Comparison of ENCODE assay signal across 23 cellular contexts in the genomic region with DNA sequence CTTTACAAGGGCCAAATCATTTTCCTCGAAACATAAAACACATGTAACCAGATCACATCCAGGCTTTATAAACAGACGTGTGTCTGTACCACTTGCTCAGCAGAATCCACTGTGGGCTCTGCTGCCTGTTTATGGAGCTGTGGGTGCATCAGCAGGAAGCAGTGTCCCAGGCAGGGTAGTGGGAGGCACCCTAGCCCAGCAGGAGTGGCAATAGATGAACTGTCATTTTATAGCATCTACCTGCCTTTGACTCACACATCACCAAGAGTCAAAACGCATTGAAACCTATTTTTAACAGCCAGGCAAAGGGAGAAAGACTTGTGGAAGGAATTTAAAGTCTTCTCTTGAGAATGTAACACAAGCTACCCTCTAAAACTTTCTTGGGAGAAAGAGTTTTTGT.
"Had no signal": no experiment of that assay in that cellular context is flagged by ENCODE, and none has a peak within 500 bp of the region (broad histone marks: within the 10 kb centered on the region; RNA-seq: fewer than 3 reads in every experiment).

No MANE protein-coding gene starts in this region.

- H3K4me3 ChIP-seq: esophagus muscularis mucosa, gastroesophageal sphincter, ovary, right atrium auricular region, sigmoid colon, skin epidermis, suprapubic skin, thyroid gland, upper lobe of left lung, vagina had no signal

- H3K4me1 ChIP-seq: esophagus muscularis mucosa, gastroesophageal sphincter, right atrium auricular region, sigmoid colon, suprapubic skin, thyroid gland, upper lobe of left lung, vagina had no signal

- H3K27me3 Mint-ChIP-seq: central memory CD8-positive, alpha-beta T cell; dendritic cell treated with granulocyte-macrophage colony-stimulating factor and Interleukin-4, amounts not matched to agents 40 ng/mL and 50 ng/mL, for 4 days; effector memory CD8-positive, alpha-beta T cell had no signal

- H3K9me3 ChIP-seq: esophagus muscularis mucosa, neutrophil, ovary, right atrium auricular region, sigmoid colon, suprapubic skin, thyroid gland, upper lobe of left lung, vagina had no signal

- H3K27me3 ChIP-seq: esophagus muscularis mucosa, gastroesophageal sphincter, neutrophil, ovary, right atrium auricular region, sigmoid colon, suprapubic skin, thyroid gland, upper lobe of left lung, vagina had no signal

- H3K27ac Mint-ChIP-seq: dendritic cell treated with granulocyte-macrophage colony-stimulating factor and Interleukin-4, amounts not matched to agents 40 ng/mL and 50 ng/mL, for 4 days; effector memory CD8-positive, alpha-beta T cell; immature natural killer cell; naive thymus-derived CD4-positive, alpha-beta T cell had no signal

- H3K36me3 ChIP-seq: esophagus muscularis mucosa, gastroesophageal sphincter, neutrophil, ovary, right atrium auricular region, sigmoid colon, suprapubic skin, thyroid gland, upper lobe of left lung, vagina had no signal

- H3K4me3 Mint-ChIP-seq: central memory CD8-positive, alpha-beta T cell; dendritic cell treated with granulocyte-macrophage colony-stimulating factor and Interleukin-4, amounts not matched to agents 40 ng/mL and 50 ng/mL, for 4 days; effector memory CD8-positive, alpha-beta T cell; immature natural killer cell; naive thymus-derived CD4-positive, alpha-beta T cell had no signal

- H3K4me1 Mint-ChIP-seq: central memory CD8-positive, alpha-beta T cell; immature natural killer cell; naive thymus-derived CD4-positive, alpha-beta T cell had no signal

- DNase-seq: effector memory CD8-positive, alpha-beta T cell; foreskin fibroblast; glutamatergic neuron; immature natural killer cell; left ventricle myocardium superior; mesendoderm; naive thymus-derived CD4-positive, alpha-beta T cell; ovary; sigmoid colon; stimulated activated CD4-positive, alpha-beta T cell treated with anti-CD3 and anti-CD28 coated beads, Interleukin-12 subunit alpha, Interleukin-12 subunit beta, amount 100 ng/mL, for 4 hours; stimulated activated naive CD8-positive, alpha-beta T cell treated with anti-CD3 and anti-CD28 coated beads, Interleukin-15, Interleukin-2, amounts not matched to agents 100 U/mL and 50 U/mL, for 24 hours; upper lobe of left lung had no signal

- ATAC-seq: effector memory CD8-positive, alpha-beta T cell; gastroesophageal sphincter; left ventricle myocardium superior; naive thymus-derived CD4-positive, alpha-beta T cell; stimulated activated naive CD8-positive, alpha-beta T cell treated with anti-CD3 and anti-CD28 coated beads, Interleukin-15, Interleukin-2, amounts not matched to agents 100 U/mL and 50 U/mL, for 24 hours had no signal

- H3K27ac ChIP-seq: epithelial cell of prostate, esophagus muscularis mucosa, gastroesophageal sphincter, neutrophil, ovary, right atrium auricular region, sigmoid colon, skin epidermis, suprapubic skin, thyroid gland, upper lobe of left lung, vagina had no signal

- H3K36me3 Mint-ChIP-seq: immature natural killer cell had no signal
